Comparison of ENCODE assay signal across 9 cellular contexts in genomic region chr10:26857991-26858706, GRCh38. TPM values are rescaled to one million over a fixed set of nuclear protein-coding genes. Genes with fewer than 3 reads are reported as not detected.
DNase-seq lines count a peak whose midpoint lies in the region; ATAC-seq and TF ChIP-seq lines count a peak whose summit lies in the region.
"Had no signal": no experiment of that assay in that cellular context is flagged by ENCODE, and none has a peak within 500 bp of the region (broad histone marks: within the 10 kb centered on the region; RNA-seq: fewer than 3 reads in every experiment).

No MANE protein-coding gene starts in this region.

- no peaks in the 10 kb centered on the region for H3K27me3 ChIP-seq in lower lobe of right lung (ENCODE audit: low read depth)

- peak overlapping the region; percentile 99 for H3K4me3 ChIP-seq in lower lobe of right lung

- peaks cover 12% of the 10 kb centered on the region for H3K36me3 Mint-ChIP-seq in activated CD4-positive, alpha-beta T cell treated with anti-CD3 and anti-CD28 coated beads for 36 hours (ENCODE audit: low read depth)
- H3K36me3 Mint-ChIP-seq in activated CD4-positive, alpha-beta memory T cell treated with anti-CD3 and anti-CD28 coated beads, Interleukin-2, amount 10 ng/mL, durations not matched to agents 7 days and 5 days (ENCODE audit: low read depth), result peaks cover 29% of the 10 kb centered on the region

- H3K4me1 Mint-ChIP-seq in activated CD4-positive, alpha-beta T cell treated with anti-CD3 and anti-CD28 coated beads for 36 hours, result peaks cover 47% of the 10 kb centered on the region
- H3K4me1 Mint-ChIP-seq in activated CD4-positive, alpha-beta memory T cell treated with anti-CD3 and anti-CD28 coated beads, Interleukin-2, amount 10 ng/mL, durations not matched to agents 7 days and 5 days, result peaks cover 49% of the 10 kb centered on the region

- H3K9me3 ChIP-seq in lower lobe of right lung, result no peaks in the 10 kb centered on the region

- POLR2A ChIA-PET in activated CD4-positive, alpha-beta T cell treated with anti-CD3 and anti-CD28 coated beads for 36 hours (lab: Charles Lee), result no interaction called here
- POLR2A ChIA-PET in activated CD4-positive, alpha-beta memory T cell treated with anti-CD3 and anti-CD28 coated beads, Interleukin-2, amount 10 ng/mL, durations not matched to agents 7 days and 5 days (lab: Charles Lee), result interaction anchor here (0.6 to 1.1 kb wide), 3 partner anchors 119 to 160 kb away, joined by 3 to 10 read pairs (median 3); partner anchors contain the start of gene PDSS1

- no peaks in the 10 kb centered on the region for H3K36me3 ChIP-seq in lower lobe of right lung

- no peak overlapping the region for H3K27ac ChIP-seq in lower lobe of right lung
- H3K27ac ChIP-seq: C4-2B had no signal

- no peak for TF ChIP-seq CTCF in lower lobe of right lung (IDR thresholded peaks at IDR 0.05)

- peak overlapping the region; percentile 76 for H3K27ac Mint-ChIP-seq in activated CD4-positive, alpha-beta T cell treated with anti-CD3 and anti-CD28 coated beads for 36 hours
- H3K27ac Mint-ChIP-seq in activated CD4-positive, alpha-beta memory T cell treated with anti-CD3 and anti-CD28 coated beads, Interleukin-2, amount 10 ng/mL, durations not matched to agents 7 days and 5 days, result peak overlapping the region; percentile 100

- intact Hi-C loops in activated CD4-positive, alpha-beta T cell treated with anti-CD3 and anti-CD28 coated beads for 36 hours (cut with DNase I, micrococcal nuclease), result loop anchor here (2.0 to 5.0 kb wide), 2 partner anchors 51 to 56 kb away; no protein-coding TSS in a partner anchor
- intact Hi-C loops in lower lobe of right lung (cut with DNase I), result no loop called here

- H3K27me3 Mint-ChIP-seq in activated CD4-positive, alpha-beta T cell treated with anti-CD3 and anti-CD28 coated beads for 36 hours, result no peaks in the 10 kb centered on the region
- peaks cover 5% of the 10 kb centered on the region for H3K27me3 Mint-ChIP-seq in activated CD4-positive, alpha-beta memory T cell treated with anti-CD3 and anti-CD28 coated beads, Interleukin-2, amount 10 ng/mL, durations not matched to agents 7 days and 5 days

- no peak for DNase-seq in activated CD4-positive, alpha-beta T cell treated with anti-CD3 and anti-CD28 coated beads for 36 hours
- no peak for DNase-seq in activated CD4-positive, alpha-beta T cell treated with anti-CD3 and anti-CD28 coated beads for 48 hours
- DNase-seq in activated CD4-positive, alpha-beta memory T cell treated with anti-CD3 and anti-CD28 coated beads, Interleukin-2, amount 10 ng/mL, durations not matched to agents 7 days and 5 days, result no peak
- DNase-seq in lower lobe of right lung (no peak), retina (no peak), NCI-H2196 (lab: John Stamatoyannopoulos, UW; ENCODE audit: unreplicated experiment) (no peak), putamen (ENCODE audit: low spot score) (no peak)

- H3K4me1 ChIP-seq in lower lobe of right lung, result peaks cover 57% of the 10 kb centered on the region

- peak overlapping the region; percentile 98 for H3K4me3 Mint-ChIP-seq in activated CD4-positive, alpha-beta T cell treated with anti-CD3 and anti-CD28 coated beads for 36 hours
- peak overlapping the region; percentile 100 for H3K4me3 Mint-ChIP-seq in activated CD4-positive, alpha-beta memory T cell treated with anti-CD3 and anti-CD28 coated beads, Interleukin-2, amount 10 ng/mL, durations not matched to agents 7 days and 5 days

- no peak for ATAC-seq in activated CD4-positive, alpha-beta T cell treated with anti-CD3 and anti-CD28 coated beads for 36 hours
- ATAC-seq in HG02852 (IDR thresholded peaks at IDR 0.05; ENCODE audit: unreplicated experiment) (peak; percentile 19), lower lobe of right lung (no peak)

- no peaks in the 10 kb centered on the region for H3K9me3 Mint-ChIP-seq in activated CD4-positive, alpha-beta T cell treated with anti-CD3 and anti-CD28 coated beads for 36 hours (ENCODE audit: low read depth)
- no peaks in the 10 kb centered on the region for H3K9me3 Mint-ChIP-seq in activated CD4-positive, alpha-beta memory T cell treated with anti-CD3 and anti-CD28 coated beads, Interleukin-2, amount 10 ng/mL, durations not matched to agents 7 days and 5 days

- CTCF ChIA-PET in activated CD4-positive, alpha-beta T cell treated with anti-CD3 and anti-CD28 coated beads for 36 hours (lab: Charles Lee), result interaction anchor here (2.7 kb wide), 1 partner anchor 132 kb away, joined by 14 read pairs; no protein-coding TSS in a partner anchor
- CTCF ChIA-PET in activated CD4-positive, alpha-beta memory T cell treated with anti-CD3 and anti-CD28 coated beads, Interleukin-2, amount 10 ng/mL, durations not matched to agents 7 days and 5 days (lab: Charles Lee), result interaction anchor here (0.7 to 0.8 kb wide), 3 partner anchors 21 to 132 kb away, joined by 3 to 4 read pairs (median 3); no protein-coding TSS in a partner anchor

RNA-seq across cellular contexts. Expression of gene ABI1, which starts 2.6 kb away (rescaled TPM):
- total RNA-seq in activated CD4-positive, alpha-beta T cell treated with anti-CD3 and anti-CD28 coated beads for 36 hours, result 10 to 100 TPM; 44.2 to 56.6 TPM
- 10 to 100 TPM; 76.9 to 78.4 TPM for total RNA-seq in activated CD4-positive, alpha-beta memory T cell treated with anti-CD3 and anti-CD28 coated beads, Interleukin-2, amount 10 ng/mL, durations not matched to agents 7 days and 5 days
- total RNA-seq in lower lobe of right lung, result 65.1 TPM
